Comparison of ENCODE assay signal across 16 cellular contexts in genomic region chr1:185312361-185312760, GRCh38. TPM values are rescaled to one million over a fixed set of nuclear protein-coding genes. Genes with fewer than 3 reads are reported as not detected.
DNase-seq lines count a peak whose midpoint lies in the region; ATAC-seq, FAIRE-seq and TF ChIP-seq lines count a peak whose summit lies in the region.
"Had no signal": no experiment of that assay in that cellular context is flagged by ENCODE, and none has a peak within 500 bp of the region (broad histone marks: within the 10 kb centered on the region; RNA-seq: fewer than 3 reads in every experiment).

No MANE protein-coding gene starts in this region.

- H2AK9ac ChIP-seq in IMR-90 (replicated peaks; ENCODE audit: low read depth, low read length, poor library complexity) = no peak overlapping the region

- peak overlapping the region; percentile 18 for H3K4me3 Mint-ChIP-seq in Calu3 (ENCODE audit: low read depth, unreplicated experiment)

- no peak for ATAC-seq in IMR-90 (ENCODE audit: low read depth)

- CTCF ChIA-PET in Calu3 (lab: Charles Lee) = interaction anchor here (2.5 kb wide), 1 partner anchor 284 kb away, joined by 10 read pairs; no protein-coding TSS in a partner anchor
- CTCF ChIA-PET in IMR-90 (lab: Yijun Ruan, JAX) = no interaction called here
- CTCF ChIA-PET in mammary epithelial cell (lab: Charles Lee; ENCODE audit: low non-redundant PET) = no interaction called here

- H4K91ac ChIP-seq in IMR-90 (ENCODE audit: insufficient read depth, low read depth, low read length) = peak overlapping the region; percentile 39; the same call in 1 of the 2 replicates

- peak overlapping the region; percentile 66; the same call in 1 of the 2 replicates for H3K18ac ChIP-seq in IMR-90 (ENCODE audit: low read depth, low read length)

- FAIRE-seq in GM12891 (lab: Jason Lieb, UNC) = no peak
- FAIRE-seq: GM19239 had no signal

- TF ChIP-seq RAD21 in IMR-90 (IDR thresholded peaks at IDR 0.05; ENCODE audit: low read length) (no peak), neural cell (conservative IDR thresholded peaks at IDR 0.05) (no peak)

- H2AFZ ChIP-seq in IMR-90 (replicated peaks; ENCODE audit: low read length, poor library complexity) = no peak overlapping the region
- H2AFZ ChIP-seq in mammary epithelial cell (ENCODE audit: low read depth, low read length) = no peak overlapping the region
- H2AFZ ChIP-seq in neural cell (ENCODE audit: low read depth, low read length) = no peak overlapping the region

- peaks cover 37% of the 10 kb centered on the region for H3K4me1 Mint-ChIP-seq in Calu3 (ENCODE audit: low read depth, unreplicated experiment)

- peaks cover 95% of the 10 kb centered on the region for H3K79me2 ChIP-seq in mammary epithelial cell (ENCODE audit: insufficient read depth, low read length)
- peaks cover 72% of the 10 kb centered on the region for H3K79me2 ChIP-seq in neural cell (replicated peaks; ENCODE audit: insufficient read depth, low read length)

- peak overlapping the region; percentile 60; the same call in 1 of the 2 replicates for H3K4ac ChIP-seq in IMR-90 (ENCODE audit: low read depth, low read length)

- no peaks in the 10 kb centered on the region for H3K27me3 Mint-ChIP-seq in Calu3 (ENCODE audit: unreplicated experiment)
- H3K27me3 Mint-ChIP-seq: activated B cell treated with CpG ODN at 0.5 μM for 24 hours had no signal

- H3K9me3 ChIP-seq in IMR-90 (ENCODE audit: control insufficient read depth, insufficient read depth, low read length) = no peaks in the 10 kb centered on the region
- H3K9me3 ChIP-seq in mammary epithelial cell (replicated peaks; ENCODE audit: insufficient read depth, low read length) = no peaks in the 10 kb centered on the region
- H3K9me3 ChIP-seq in neural cell (ENCODE audit: low read length) = no peaks in the 10 kb centered on the region
- H3K9me3 ChIP-seq: esophagus squamous epithelium, tibial artery had no signal

- peak overlapping the region; percentile 25 for H3K27ac Mint-ChIP-seq in Calu3 (ENCODE audit: unreplicated experiment)
- H3K27ac Mint-ChIP-seq: activated B cell treated with CpG ODN at 0.5 μM for 24 hours had no signal

- H3K9me1 ChIP-seq in IMR-90 (ENCODE audit: insufficient read depth, low read length) = no peaks in the 10 kb centered on the region

- peak overlapping the region; percentile 70 for H2BK5ac ChIP-seq in IMR-90 (ENCODE audit: low read depth, low read length, poor library complexity, severe bottlenecking)

- POLR2A ChIA-PET in IMR-90 (lab: Charles Lee; ENCODE audit: unreplicated experiment) = interaction anchor here (0.6 kb wide), 1 partner anchor 17 kb away, joined by 4 read pairs; no protein-coding TSS in a partner anchor

- H3F3A ChIP-seq in neural cell (ENCODE audit: insufficient read depth, low read length, poor library complexity, severe bottlenecking) = no peaks in the 10 kb centered on the region

- TF ChIP-seq EP300 in neural cell (conservative IDR thresholded peaks at IDR 0.05; ENCODE audit: poor library complexity, severe bottlenecking) = no peak

- no peaks in the 10 kb centered on the region for H3K9me3 Mint-ChIP-seq in Calu3 (ENCODE audit: low read depth, unreplicated experiment)
- H3K9me3 Mint-ChIP-seq: activated B cell treated with CpG ODN at 0.5 μM for 24 hours had no signal

- H3K36me3 ChIP-seq in IMR-90 (ENCODE audit: control insufficient read depth, insufficient read depth, low read length) = peaks cover 12% of the 10 kb centered on the region
- H3K36me3 ChIP-seq in mammary epithelial cell (ENCODE audit: insufficient read depth, low read length) = peaks cover 28% of the 10 kb centered on the region
- H3K36me3 ChIP-seq in neural cell (ENCODE audit: insufficient read depth, low read length) = peaks cover 9% of the 10 kb centered on the region

- H2BK15ac ChIP-seq in IMR-90 (ENCODE audit: low read depth, low read length) = no peak overlapping the region

- no peaks in the 10 kb centered on the region for H3K27me3 ChIP-seq in IMR-90 (ENCODE audit: control insufficient read depth, insufficient read depth, low read length)
- H3K27me3 ChIP-seq in mammary epithelial cell (ENCODE audit: insufficient read depth, low read length) = no peaks in the 10 kb centered on the region
- no peaks in the 10 kb centered on the region for H3K27me3 ChIP-seq in neural cell (ENCODE audit: insufficient read depth, low read depth, low read length)
- H3K27me3 ChIP-seq: esophagus squamous epithelium, tibial artery had no signal

- no peaks in the 10 kb centered on the region for H3K9me2 ChIP-seq in neural cell (ENCODE audit: insufficient read depth, low read length)

- no peak overlapping the region for H3K9ac ChIP-seq in IMR-90 (ENCODE audit: low read depth, low read length)
- no peak overlapping the region for H3K9ac ChIP-seq in mammary epithelial cell (ENCODE audit: insufficient read depth, low read length)
- no peak overlapping the region for H3K9ac ChIP-seq in neural cell (ENCODE audit: low read length)

- H3K14ac ChIP-seq in IMR-90 (replicated peaks; ENCODE audit: low read depth, low read length) = no peak overlapping the region; the same call in 1 of the 2 replicates

- H3K27ac ChIP-seq in IMR-90 (ENCODE audit: insufficient read depth, low read length) = no peak overlapping the region
- no peak overlapping the region for H3K27ac ChIP-seq in mammary epithelial cell (ENCODE audit: insufficient read depth, low read depth, low read length)
- H3K27ac ChIP-seq in neural cell (ENCODE audit: low read length) = no peak overlapping the region
- H3K27ac ChIP-seq: tibial artery had no signal

- H3K79me1 ChIP-seq in IMR-90 (ENCODE audit: low read depth in 1 of 2, low read length in 2 of 2) = peaks cover 12 to 29% of the 10 kb centered on the region in 2 experiments

- H2BK20ac ChIP-seq in IMR-90 (ENCODE audit: low read depth, low read length) = peak overlapping the region; percentile 68

- dilution Hi-C loops in IMR-90 (cut with HindIII; ENCODE audit: low sequenced_read_pairs, unreplicated experiment) = no loop called here
- dilution Hi-C loops in mammary epithelial cell (cut with HindIII; ENCODE audit: low sequenced_read_pairs) = no loop called here

- H2AK5ac ChIP-seq in IMR-90 (ENCODE audit: low read depth, low read length) = peak overlapping the region; percentile 38; the same call in 1 of the 2 replicates

- DNase-seq in Calu3 (no peak), IMR-90 (no peak), mammary epithelial cell (no peak), GM12891 (ENCODE audit: insufficient read length, low spot score) (no peak), GM19240 (ENCODE audit: insufficient read length, low spot score) (no peak), cerebellum (ENCODE audit: low spot score) (no peak)
- DNase-seq: activated B cell treated with CpG ODN at 0.5 μM for 24 hours; activated effector memory CD4-positive, alpha-beta T cell treated with anti-CD3 and anti-CD28 coated beads, Interleukin-2, amount 50 U/mL, for 16 hours; caudate nucleus; esophagus squamous epithelium; H7; NCI-H1436 treated with DMSO at 0.1 percent for 48 hours; SIG-M5; tibial artery had no signal

- peaks cover 61% of the 10 kb centered on the region for H3K36me3 Mint-ChIP-seq in Calu3 (ENCODE audit: insufficient read depth, unreplicated experiment)

- intact Hi-C loops in Calu3 (cut with micrococcal nuclease; ENCODE audit: unreplicated experiment) (loop anchor here (5.0 to 10.0 kb wide), 2 partner anchors 75 to 902 kb away; no protein-coding TSS in a partner anchor), IMR-90 (cut with micrococcal nuclease) (loop anchor here (5.0 kb wide), 1 partner anchor 75 kb away; no protein-coding TSS in a partner anchor), mammary epithelial cell (cut with micrococcal nuclease) (no loop called here)

- no CpG with 5 or more reads among the region's 4 CpGs for WGBS in IMR-90 (ENCODE audit: extremely low coverage in 2 of 2, insufficient read length in 1 of 2), 2 experiments
- WGBS in mammary epithelial cell (ENCODE audit: low coverage, missing lambda C conversion rate) = 82% methylated on average over 4 of the region's 4 CpGs

- peak overlapping the region in 1 of 2 experiments; percentile 39; a peak in 1 of 4 replicates for H4K8ac ChIP-seq in IMR-90 (ENCODE audit: low read depth in 2 of 2, low read length in 2 of 2)

- H4K5ac ChIP-seq in IMR-90 (ENCODE audit: low read depth, low read length) = peak overlapping the region; percentile 27; the same call in 1 of the 2 replicates

- peak overlapping the region; percentile 75 for H3K4me2 ChIP-seq in IMR-90 (ENCODE audit: low read depth, low read length)
- peak overlapping the region; percentile 80 for H3K4me2 ChIP-seq in mammary epithelial cell (ENCODE audit: insufficient read depth, low read depth, low read length)
- H3K4me2 ChIP-seq in neural cell (ENCODE audit: low read length) = peak overlapping the region; percentile 93

- peak overlapping the region; percentile 72 for H2BK120ac ChIP-seq in IMR-90 (ENCODE audit: low read depth, low read length)

- H3K23ac ChIP-seq in IMR-90 (ENCODE audit: low read depth, low read length) = peak overlapping the region; percentile 73; the same call in 1 of the 2 replicates

- in situ Hi-C loops in IMR-90 (cut with MboI; ENCODE audit: low sequenced_read_pairs) = no loop called here
- in situ Hi-C loops in mammary epithelial cell (cut with MboI; ENCODE audit: low sequenced_read_pairs in 2 of 2) = loop anchor here in 1 of 2 donors (10.0 to 25.0 kb wide), 2 partner anchors 250 to 362 kb away; no protein-coding TSS in a partner anchor

- no peak overlapping the region for H3K4me3 ChIP-seq in IMR-90 (ENCODE audit: insufficient read depth, low read depth, low read length)
- peak overlapping the region in 1 of 3 experiments; percentile 35 for H3K4me3 ChIP-seq in mammary epithelial cell (replicated peaks in 1 of 3; ENCODE audit: insufficient read depth in 1 of 3, low read depth in 2 of 3, low read length in 3 of 3)
- peak overlapping the region; percentile 75 for H3K4me3 ChIP-seq in neural cell (ENCODE audit: low read length)
- H3K4me3 ChIP-seq: tibial artery had no signal

- H3K4me1 ChIP-seq in IMR-90 (ENCODE audit: control insufficient read depth, insufficient read depth, low read length) (peaks cover 4% of the 10 kb centered on the region), mammary epithelial cell (ENCODE audit: insufficient read depth, low read length) (peaks cover 10% of the 10 kb centered on the region)

- TF ChIP-seq POLR2A in IMR-90 (IDR thresholded peaks at IDR 0.05; ENCODE audit: low read depth, low read length) = no peak
- TF ChIP-seq POLR2A in GM12891 (IDR thresholded peaks at IDR 0.05; ENCODE audit: low read depth, low read length) = no peak

- H4K20me1 ChIP-seq in IMR-90 (ENCODE audit: insufficient read depth, low read length) (peaks cover 32% of the 10 kb centered on the region), mammary epithelial cell (ENCODE audit: insufficient read depth, low read length) (peaks cover 15% of the 10 kb centered on the region), neural cell (ENCODE audit: insufficient read depth) (peaks cover 21% of the 10 kb centered on the region)

- TF ChIP-seq CTCF in Calu3 (IDR thresholded peaks at IDR 0.05; ENCODE audit: unreplicated experiment) (no peak), IMR-90 (conservative IDR thresholded peaks at IDR 0.05; ENCODE audit: low read depth, low read length) (no peak), mammary epithelial cell (conservative IDR thresholded peaks at IDR 0.05 in 1 of 2, IDR thresholded peaks at IDR 0.05 in 1 of 2; ENCODE audit: extremely low read depth in 1 of 2, insufficient read depth in 1 of 2, low read depth in 1 of 2, low read length in 2 of 2) (no peak), neural cell (IDR thresholded peaks at IDR 0.05; ENCODE audit: poor library complexity, severe bottlenecking) (no peak)

- BruUV-seq in Calu3 (replicated peaks; lab: Mats Ljungman, UMichigan) (no TSS peak), IMR-90 (replicated peaks; lab: Mats Ljungman, UMichigan) (no TSS peak), mammary epithelial cell (replicated peaks; lab: Mats Ljungman, UMichigan) (no TSS peak)

- peak overlapping the region; percentile 28; the same call in 1 of the 2 replicates for H3K56ac ChIP-seq in IMR-90 (ENCODE audit: extremely low read depth, insufficient read depth, low read length)

RNA-seq across cellular contexts. Expression of gene IVNS1ABP, which starts 4.7 kb away (rescaled TPM):
- total RNA-seq in Calu3 (2022) (121 and 135 TPM in 2 replicates), IMR-90 (2012; rRNA removed) (26.7 and 41.9 TPM in 2 replicates), mammary epithelial cell (100 to 1,000 TPM; 159 to 351 TPM), cerebellum (191 TPM)
- polyA plus RNA-seq in IMR-90 (2012; rRNA removed) (18.3 and 21.8 TPM in 2 replicates), mammary epithelial cell (64.0 TPM), neural cell (191 and 208 TPM in 2 replicates)
- 3.4 and 5.5 TPM in 2 replicates for polyA plus RNA-seq in IMR-90 (2012; cell fraction: cytosol; rRNA removed)
- 14.2 and 60.5 TPM in 2 replicates for polyA plus RNA-seq in IMR-90 (2012; cell fraction: nucleus; rRNA removed; ENCODE audit: low replicate concordance)
- polyA minus RNA-seq in mammary epithelial cell (149 TPM), neural cell (237 TPM in 2 replicates)
- 52.5 TPM for polyA plus RNA-seq in GM12891 (2012; ENCODE audit: low read depth, missing spikeins)
